In the genomic region with DNA sequence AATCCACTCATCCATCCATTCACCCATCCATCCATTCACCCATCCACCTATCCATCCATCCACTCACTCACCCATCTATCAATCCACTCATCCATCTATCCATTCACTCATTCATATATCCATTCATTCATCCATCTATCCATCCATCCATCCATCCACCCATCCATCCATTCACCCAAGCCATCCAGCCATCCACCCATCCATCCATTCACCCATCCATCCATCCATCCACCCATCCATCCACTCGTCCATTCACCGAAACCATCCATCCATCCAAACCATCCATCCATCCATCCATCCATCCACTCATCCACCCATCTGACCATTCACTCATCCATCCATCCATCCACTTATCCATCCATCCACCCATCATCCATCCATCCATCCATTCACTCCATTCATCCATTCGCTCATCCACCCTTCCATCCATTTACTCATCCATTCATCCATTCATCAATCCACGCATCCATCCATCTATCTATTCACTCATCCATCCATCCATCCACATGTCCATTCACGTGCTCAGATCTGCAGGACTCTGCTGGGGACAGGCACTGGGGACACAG, we compare ENCODE assay signal across 19 cellular contexts. TPM values are rescaled to one million over a fixed set of nuclear protein-coding genes. Genes with fewer than 3 reads are reported as not detected.
DNase-seq lines count a peak whose midpoint lies in the region; ATAC-seq, FAIRE-seq and TF ChIP-seq lines count a peak whose summit lies in the region.
"Had no signal": no experiment of that assay in that cellular context is flagged by ENCODE, and none has a peak within 500 bp of the region (broad histone marks: within the 10 kb centered on the region; RNA-seq: fewer than 3 reads in every experiment).

No MANE protein-coding gene starts in this region.

- TF ChIP-seq RAD21 in K562 (CRISPR knock-in tag; conservative IDR thresholded peaks at IDR 0.05 in 1 of 2, IDR thresholded peaks at IDR 0.05 in 1 of 2): no peak

- ATAC-seq in K562 (no peak), HG03342 (IDR thresholded peaks at IDR 0.05; ENCODE audit: unreplicated experiment) (no peak)
- ATAC-seq in CD4-positive, alpha-beta T cell (ENCODE audit: poor library complexity): no peak
- ATAC-seq: GM12878 had no signal

- no peak overlapping the region for H2AFZ ChIP-seq in K562 (ENCODE audit: low read depth, low read length)

- H3K4me2 ChIP-seq in K562 (ENCODE audit: insufficient read depth, low read length): no peak overlapping the region
- H3K4me2 ChIP-seq: BLaER1 treated with 17β-estradiol and CSF1 and Interleukin-3, amounts not matched to agents 10 nM and 100 nM had no signal

- H3K4me1 Mint-ChIP-seq in activated naive CD4-positive, alpha-beta T cell treated with anti-CD3 and anti-CD28 coated beads, Interleukin-2, amount 10 ng/mL, durations not matched to agents 7 days and 5 days: no peaks in the 10 kb centered on the region
- peaks cover 37% of the 10 kb centered on the region for H3K4me1 Mint-ChIP-seq in nephron progenitor cell
- H3K4me1 Mint-ChIP-seq in CD4-positive, alpha-beta T cell (ENCODE audit: low read depth): no peaks in the 10 kb centered on the region
- H3K4me1 Mint-ChIP-seq: B cell; CD8-positive, alpha-beta memory T cell had no signal

- no peak overlapping the region for H3K4me3 Mint-ChIP-seq in activated naive CD4-positive, alpha-beta T cell treated with anti-CD3 and anti-CD28 coated beads, Interleukin-2, amount 10 ng/mL, durations not matched to agents 7 days and 5 days
- H3K4me3 Mint-ChIP-seq in nephron progenitor cell: no peak overlapping the region
- no peak overlapping the region for H3K4me3 Mint-ChIP-seq in CD4-positive, alpha-beta T cell
- H3K4me3 Mint-ChIP-seq: B cell; CD8-positive, alpha-beta memory T cell had no signal

- no peaks in the 10 kb centered on the region for H3K9me3 Mint-ChIP-seq in activated naive CD4-positive, alpha-beta T cell treated with anti-CD3 and anti-CD28 coated beads, Interleukin-2, amount 10 ng/mL, durations not matched to agents 7 days and 5 days
- H3K9me3 Mint-ChIP-seq in nephron progenitor cell: peaks cover 7% of the 10 kb centered on the region
- H3K9me3 Mint-ChIP-seq in CD4-positive, alpha-beta T cell: no peaks in the 10 kb centered on the region

- POLR2A ChIA-PET in K562 (lab: Yijun Ruan, JAX): interaction anchor here (0.9 to 1.6 kb wide), 2 partner anchors 8 to 102 kb away, joined by 3 to 7 read pairs; no protein-coding TSS in a partner anchor
- POLR2A ChIA-PET in CD4-positive, alpha-beta T cell (lab: Charles Lee): no interaction called here

- no peak overlapping the region for H3K27ac ChIP-seq in K562 (ENCODE audit: extremely low read depth, low read depth, low read length)
- H3K27ac ChIP-seq in CD4-positive, alpha-beta T cell (ENCODE audit: low read depth, low read length): no peak overlapping the region
- H3K27ac ChIP-seq: BLaER1 treated with 17β-estradiol and CSF1 and Interleukin-3, amounts not matched to agents 10 nM and 100 nM had no signal

- H4K20me1 ChIP-seq in K562 (replicated peaks; ENCODE audit: control insufficient read depth, insufficient read depth, low read length): peaks cover 23% of the 10 kb centered on the region

- no peaks in the 10 kb centered on the region for H3K36me3 Mint-ChIP-seq in activated naive CD4-positive, alpha-beta T cell treated with anti-CD3 and anti-CD28 coated beads, Interleukin-2, amount 10 ng/mL, durations not matched to agents 7 days and 5 days
- H3K36me3 Mint-ChIP-seq in nephron progenitor cell (ENCODE audit: low read depth): no peaks in the 10 kb centered on the region
- H3K36me3 Mint-ChIP-seq in CD4-positive, alpha-beta T cell (ENCODE audit: low read depth): no peaks in the 10 kb centered on the region

- TF ChIP-seq CTCF in K562 (IDR thresholded peaks at IDR 0.05 in 2 of 3, conservative IDR thresholded peaks at IDR 0.05 in 1 of 3; ENCODE audit: insufficient read depth in 2 of 3, low read depth in 1 of 3, low read length in 3 of 3): no peak
- TF ChIP-seq CTCF in nephron progenitor cell (IDR thresholded peaks at IDR 0.05): no peak
- TF ChIP-seq CTCF in CD4-positive, alpha-beta T cell (IDR thresholded peaks at IDR 0.05): no peak

- no peaks in the 10 kb centered on the region for H3K9me1 ChIP-seq in K562 (ENCODE audit: control insufficient read depth, insufficient read depth, low read length)

- no TSS peak for BruUV-seq in K562 (replicated peaks; lab: Mats Ljungman, UMichigan)

- TF ChIP-seq POLR2A in K562 (conservative IDR thresholded peaks at IDR 0.05): no peak

- peaks cover 0 to 24% of the 10 kb centered on the region in 2 experiments; a peak in 3 of 5 replicates for H3K4me1 ChIP-seq in K562 (replicated peaks in 1 of 2; ENCODE audit: control insufficient read depth in 2 of 2, insufficient read depth in 2 of 2, low read length in 2 of 2)
- H3K4me1 ChIP-seq: HAP-1 had no signal

- no peak for TF ChIP-seq EP300 in K562 (IDR thresholded peaks at IDR 0.05; ENCODE audit: low read length)

- no peak overlapping the region for H3K4me3 ChIP-seq in K562
- H3K4me3 ChIP-seq: BLaER1 treated with 17β-estradiol and CSF1 and Interleukin-3, amounts not matched to agents 10 nM and 100 nM; GM12878; HAP-1 had no signal

- peaks cover 84% of the 10 kb centered on the region for H3K27me3 Mint-ChIP-seq in activated naive CD4-positive, alpha-beta T cell treated with anti-CD3 and anti-CD28 coated beads, Interleukin-2, amount 10 ng/mL, durations not matched to agents 7 days and 5 days
- peaks cover 77% of the 10 kb centered on the region for H3K27me3 Mint-ChIP-seq in nephron progenitor cell (ENCODE audit: low read depth, poor library complexity)
- H3K27me3 Mint-ChIP-seq in CD4-positive, alpha-beta T cell: peaks cover 49% of the 10 kb centered on the region

- H3K27me3 ChIP-seq in K562 (ENCODE audit: control insufficient read depth in 2 of 2, insufficient read depth in 2 of 2, low read length in 2 of 2): peaks cover 33 to 77% of the 10 kb centered on the region in 2 experiments; a peak in 3 of 5 replicates
- peaks cover 14% of the 10 kb centered on the region for H3K27me3 ChIP-seq in CD4-positive, alpha-beta T cell (ENCODE audit: control insufficient read depth, insufficient read depth, low read length)

- 8% methylated on average over 5 of the region's 5 CpGs for WGBS in K562 (ENCODE audit: insufficient coverage, low coverage, missing lambda C conversion rate)

- H3K79me2 ChIP-seq in K562 (ENCODE audit: control insufficient read depth, insufficient read depth, low read length): no peaks in the 10 kb centered on the region

- no peaks in the 10 kb centered on the region for H3K9me3 ChIP-seq in K562 (replicated peaks; ENCODE audit: control insufficient read depth, insufficient read depth, low read depth, low read length)
- no peaks in the 10 kb centered on the region for H3K9me3 ChIP-seq in CD4-positive, alpha-beta T cell (ENCODE audit: control insufficient read depth, low read length)
- H3K9me3 ChIP-seq: BLaER1 treated with 17β-estradiol and CSF1 and Interleukin-3, amounts not matched to agents 10 nM and 100 nM; HAP-1 had no signal

- H3K27ac Mint-ChIP-seq in activated naive CD4-positive, alpha-beta T cell treated with anti-CD3 and anti-CD28 coated beads, Interleukin-2, amount 10 ng/mL, durations not matched to agents 7 days and 5 days: peak overlapping the region; percentile 5
- peak overlapping the region; percentile 57 for H3K27ac Mint-ChIP-seq in nephron progenitor cell
- no peak overlapping the region for H3K27ac Mint-ChIP-seq in CD4-positive, alpha-beta T cell
- H3K27ac Mint-ChIP-seq: B cell had no signal

- intact Hi-C loops in K562 (cut with micrococcal nuclease): no loop called here
- intact Hi-C loops in CD4-positive, alpha-beta T cell (cut with DNase I, micrococcal nuclease): no loop called here

- in situ Hi-C loops in K562 (cut with MboI): no loop called here

- H3K9ac ChIP-seq in K562 (ENCODE audit: insufficient read depth in 1 of 2, low read depth in 2 of 2, low read length in 2 of 2): no peak overlapping the region
- H3K9ac ChIP-seq: BLaER1 treated with 17β-estradiol and CSF1 and Interleukin-3, amounts not matched to agents 10 nM and 100 nM had no signal

- CTCF ChIA-PET in activated naive CD4-positive, alpha-beta T cell treated with anti-CD3 and anti-CD28 coated beads, Interleukin-2, amount 10 ng/mL, durations not matched to agents 7 days and 5 days (lab: Charles Lee): no interaction called here
- CTCF ChIA-PET in K562 (lab: Yijun Ruan, JAX; ENCODE audit: low intra/inter-chr PET ratio): no interaction called here
- CTCF ChIA-PET in CD4-positive, alpha-beta T cell (lab: Charles Lee): no interaction called here

- FAIRE-seq in K562 (lab: Jason Lieb, UNC) (no peak), urothelium cell line (lab: Jason Lieb, UNC) (peak; percentile 95)
- FAIRE-seq: GM12878 had no signal

- no peaks in the 10 kb centered on the region for H3K36me3 ChIP-seq in K562 (ENCODE audit: control insufficient read depth, insufficient read depth, low read length)
- H3K36me3 ChIP-seq: BLaER1 treated with 17β-estradiol and CSF1 and Interleukin-3, amounts not matched to agents 10 nM and 100 nM; HAP-1 had no signal

- no peak for DNase-seq in activated naive CD4-positive, alpha-beta T cell treated with anti-CD3 and anti-CD28 coated beads, Interleukin-2, amount 10 ng/mL, durations not matched to agents 7 days and 5 days
- no peak for DNase-seq in activated naive CD4-positive, alpha-beta T cell (lab: John Stamatoyannopoulos, UW)
- no peak for DNase-seq in K562 (ENCODE audit: extremely low read depth in 1 of 4, low spot score in 3 of 4)
- DNase-seq in nephron progenitor cell: no peak
- no peak for DNase-seq in urothelium cell line (ENCODE audit: low spot score)
- no peak for DNase-seq in NCI-H510A treated with DMSO at 0.1 percent for 48 hours (lab: John Stamatoyannopoulos, UW)
- DNase-seq in CD4-positive, alpha-beta T cell: no peak
- DNase-seq: 8988T; CD8-positive, alpha-beta memory T cell; COR-L47; DMS 273 treated with DMSO at 0.1 percent for 48 hours; DMS53; DND-41; EL had no signal

RNA-seq across cellular contexts. Expression of a gene that starts 6.6 kb away (rescaled TPM):
- 2.7 and 4.4 TPM in 2 replicates for total RNA-seq in K562 (2011; cell fraction: chromatin; rRNA removed; ENCODE audit: low replicate concordance)
- 4.6 and 5.5 TPM in 2 replicates for total RNA-seq in K562 (2011; cell fraction: nucleolus; rRNA removed)
- 3.2 and 4.1 TPM in 2 replicates for total RNA-seq in K562 (2011; cell fraction: nucleoplasm; rRNA removed)
- 4.7 and 6.7 TPM in 2 replicates for total RNA-seq in K562 (2014; rRNA removed)
- 1.3 and 1.5 TPM in 2 replicates for total RNA-seq in K562 (2014; rRNA removed; fragmentation: Illumina TruSeq; extraction: Trizol)
- total RNA-seq in K562 (2015; rRNA removed; fragmentation: Illumina TruSeq; extraction: Trizol): 2.1 and 2.9 TPM in 2 replicates
- total RNA-seq in K562 (2021): 4.0 and 4.4 TPM in 2 replicates
- polyA plus RNA-seq in K562 (2011; rRNA removed): 2.6 and 3.7 TPM in 2 replicates
- polyA plus RNA-seq in K562 (2011; cell fraction: cytosol; rRNA removed): 3.0 and 6.6 TPM in 2 replicates
- 4.7 and 8.2 TPM in 2 replicates for polyA plus RNA-seq in K562 (2011; cell fraction: nucleus; rRNA removed)
- 3.0 and 3.6 TPM in 2 replicates for polyA plus RNA-seq in K562 (2012)
- 3.6 and 3.7 TPM in 2 replicates for polyA plus RNA-seq in K562 (2014; fragmentation: Illumina TruSeq; extraction: Trizol)
- polyA plus RNA-seq in K562 (2014; fragmentation: Nextera tagmentation; extraction: Ambion mirVana): not detected
- 5.8 and 7.3 TPM in 2 replicates for polyA plus RNA-seq in K562 (2014; rRNA removed)
- polyA minus RNA-seq in K562 (2011; rRNA and poly(A)+ RNA removed): 0.99 and 1.2 TPM in 2 replicates
- 0.82 and 2.1 TPM in 2 replicates for polyA minus RNA-seq in K562 (2011; cell fraction: cytosol; rRNA and poly(A)+ RNA removed)
- 3.0 and 3.6 TPM in 2 replicates for polyA minus RNA-seq in K562 (2011; cell fraction: nucleus; rRNA and poly(A)+ RNA removed)
- total RNA-seq in CD4-positive, alpha-beta T cell: 1 to 10 TPM; 2.3 to 2.5 TPM
